8 cellular contexts compared by ENCODE assay signal in genomic region chr1:37752583-37753471, GRCh38. TPM values are rescaled to one million over a fixed set of nuclear protein-coding genes. Genes with fewer than 3 reads are reported as not detected.
DNase-seq lines count a peak whose midpoint lies in the region; ATAC-seq and TF ChIP-seq lines count a peak whose summit lies in the region.

No MANE protein-coding gene starts in this region.

- no peak for TF ChIP-seq EP300 in upper lobe of left lung (IDR thresholded peaks at IDR 0.05)

- TF ChIP-seq POLR2A in body of pancreas (IDR thresholded peaks at IDR 0.05), result no peak
- no peak for TF ChIP-seq POLR2A in upper lobe of left lung (IDR thresholded peaks at IDR 0.05)

- DNase-seq in activated CD4-positive, alpha-beta T cell treated with anti-CD3 and anti-CD28 coated beads, Interleukin-2, amount 10 ng/mL, durations not matched to agents 24 days and 14 days, result peak; percentile 74
- DNase-seq in activated CD4-positive, alpha-beta T cell treated with anti-CD3 and anti-CD28 coated beads, Interleukin-2, amount 50 U/mL, for 1 hour, result no peak
- DNase-seq in NCI-H2227 treated with DMSO at 0.1 percent for 48 hours (lab: John Stamatoyannopoulos, UW) (peak; percentile 35), body of pancreas (peak; percentile 37 to 63 (median 52)), left colon (peak in 1 of 2 donors; percentile 68), upper lobe of left lung (peak in 1 of 2 donors; percentile 90), SKM-1 treated with dmso at 0.1 percent for 144 hours (lab: John Stamatoyannopoulos, UW; ENCODE audit: unreplicated experiment) (no peak)

- H3K27me3 ChIP-seq in body of pancreas, result peaks cover 0 to 8% of the 10 kb centered on the region in 2 donors
- peaks cover 0 to 24% (median 12%) of the 10 kb centered on the region in 4 donors for H3K27me3 ChIP-seq in upper lobe of left lung

- ATAC-seq in body of pancreas (peak; percentile 80), left colon (peak; percentile 80), upper lobe of left lung (ENCODE audit: low FRiP score in 2 of 2) (peak in 1 of 2 donors; percentile 50), HG03432 (IDR thresholded peaks at IDR 0.05; ENCODE audit: unreplicated experiment) (no peak)

- H3K36me3 Mint-ChIP-seq in activated CD4-positive, alpha-beta T cell treated with anti-CD3 and anti-CD28 coated beads, Interleukin-2, amount 10 ng/mL, durations not matched to agents 24 days and 14 days (ENCODE audit: low read depth), result no peaks in the 10 kb centered on the region

- H3K9me3 ChIP-seq in body of pancreas (no peaks in the 10 kb centered on the region), upper lobe of left lung (no peaks in the 10 kb centered on the region)

- peaks cover 38% of the 10 kb centered on the region for H3K27me3 Mint-ChIP-seq in activated CD4-positive, alpha-beta T cell treated with anti-CD3 and anti-CD28 coated beads, Interleukin-2, amount 10 ng/mL, durations not matched to agents 24 days and 14 days

- peaks cover 2% of the 10 kb centered on the region for H3K9me3 Mint-ChIP-seq in activated CD4-positive, alpha-beta T cell treated with anti-CD3 and anti-CD28 coated beads, Interleukin-2, amount 10 ng/mL, durations not matched to agents 24 days and 14 days

- peak overlapping the region; percentile 78 for H3K4me3 Mint-ChIP-seq in activated CD4-positive, alpha-beta T cell treated with anti-CD3 and anti-CD28 coated beads, Interleukin-2, amount 10 ng/mL, durations not matched to agents 24 days and 14 days

- H3K4me3 ChIP-seq in body of pancreas (no peak overlapping the region), upper lobe of left lung (peak overlapping the region in 3 of 4 donors; percentile 46 to 50 (median 47))

- H3K4me1 Mint-ChIP-seq in activated CD4-positive, alpha-beta T cell treated with anti-CD3 and anti-CD28 coated beads, Interleukin-2, amount 10 ng/mL, durations not matched to agents 24 days and 14 days, result peaks cover 15% of the 10 kb centered on the region

- H3K27ac ChIP-seq in body of pancreas, result no peak overlapping the region
- H3K27ac ChIP-seq in upper lobe of left lung, result no peak overlapping the region

- no peak for TF ChIP-seq CTCF in body of pancreas (IDR thresholded peaks at IDR 0.05)
- TF ChIP-seq CTCF in upper lobe of left lung (IDR thresholded peaks at IDR 0.05), result no peak

- WGBS in body of pancreas, 2 donors, result 1 to 5% methylated on average over 14 to 64 of the region's 105 CpGs
- 4 to 10% methylated on average over 15 to 42 of the region's 105 CpGs for WGBS in upper lobe of left lung, 2 donors

- intact Hi-C loops in activated CD4-positive, alpha-beta T cell treated with anti-CD3 and anti-CD28 coated beads, Interleukin-2, amount 10 ng/mL, durations not matched to agents 24 days and 14 days (cut with micrococcal nuclease), result no loop called here
- intact Hi-C loops in body of pancreas (cut with DNase I) (no loop called here), left colon (cut with DNase I, micrococcal nuclease) (no loop called here)

- H3K27ac Mint-ChIP-seq in activated CD4-positive, alpha-beta T cell treated with anti-CD3 and anti-CD28 coated beads, Interleukin-2, amount 10 ng/mL, durations not matched to agents 24 days and 14 days, result no peak overlapping the region

- H3K4me1 ChIP-seq in body of pancreas (peaks cover 3% of the 10 kb centered on the region), upper lobe of left lung (peaks cover 4 to 16% (median 6%) of the 10 kb centered on the region in 4 donors)

- H3K36me3 ChIP-seq in body of pancreas (replicated peaks in 1 of 2; ENCODE audit: insufficient read depth in 1 of 2, low read depth in 2 of 2) (no peaks in the 10 kb centered on the region), upper lobe of left lung (no peaks in the 10 kb centered on the region)

RNA-seq across cellular contexts. Expression of gene EPHA10, which starts 12.1 kb away (rescaled TPM):
- total RNA-seq in activated CD4-positive, alpha-beta T cell treated with anti-CD3 and anti-CD28 coated beads, Interleukin-2, amount 10 ng/mL, durations not matched to agents 24 days and 14 days, result 0.21 and 0.31 TPM in 2 replicates
- total RNA-seq in body of pancreas (1 to 10 TPM; 1.6 to 2.0 TPM), left colon (10 to 100 TPM; 49.2 to 62.5 TPM), upper lobe of left lung (1 to 10 TPM in 2 of 6 donors, under 1 TPM in 2, not detected in 2; 0.76 to 1.7 (median 0.92) TPM)

RNA-seq across cellular contexts. Expression of gene MANEAL, which starts 40.8 kb away (rescaled TPM):
- total RNA-seq in activated CD4-positive, alpha-beta T cell treated with anti-CD3 and anti-CD28 coated beads, Interleukin-2, amount 10 ng/mL, durations not matched to agents 24 days and 14 days, result 2.7 and 3.1 TPM in 2 replicates
- total RNA-seq in body of pancreas (1 to 10 TPM in 1 of 2 donors, under 1 TPM in 1; 0.99 to 6.2 TPM), left colon (1 to 10 TPM; 7.0 to 7.6 TPM), upper lobe of left lung (1 to 10 TPM; 2.8 to 8.1 (median 5.2) TPM)

RNA-seq across cellular contexts. Expression of gene C1orf122, which starts 54.8 kb away (rescaled TPM):
- total RNA-seq in activated CD4-positive, alpha-beta T cell treated with anti-CD3 and anti-CD28 coated beads, Interleukin-2, amount 10 ng/mL, durations not matched to agents 24 days and 14 days, result 26.4 and 26.7 TPM in 2 replicates
- 10 to 100 TPM; 26.2 to 71.9 TPM for total RNA-seq in body of pancreas
- 10 to 100 TPM; 36.7 to 43.7 TPM for total RNA-seq in left colon
- total RNA-seq in upper lobe of left lung, result 10 to 100 TPM; 30.0 to 90.1 (median 39.9) TPM

RNA-seq across cellular contexts. Expression of gene YRDC, which starts 55.2 kb away (rescaled TPM):
- 69.9 and 76.1 TPM in 2 replicates for total RNA-seq in activated CD4-positive, alpha-beta T cell treated with anti-CD3 and anti-CD28 coated beads, Interleukin-2, amount 10 ng/mL, durations not matched to agents 24 days and 14 days
- total RNA-seq in body of pancreas, result 10 to 100 TPM in 1 of 2 donors, 1 to 10 TPM in 1; 6.2 to 11.9 TPM
- total RNA-seq in left colon, result 10 to 100 TPM; 12.3 to 15.1 TPM
- total RNA-seq in upper lobe of left lung, result 10 to 100 TPM in 4 of 6 donors, 1 to 10 TPM in 2; 4.2 to 22.2 (median 13.3) TPM

Comparison
In these comparisons a context has a peak if more than half of its experiments do, and no peak if none do; other contexts are left out.
1. DNase-seq: peak in activated CD4-positive, alpha-beta T cell treated with anti-CD3 and anti-CD28 coated beads, Interleukin-2, amount 10 ng/mL, durations not matched to agents 24 days and 14 days (single experiment), NCI-H2227 treated with DMSO at 0.1 percent for 48 hours (single experiment) and body of pancreas (4 of 4); none in activated CD4-positive, alpha-beta T cell treated with anti-CD3 and anti-CD28 coated beads, Interleukin-2, amount 50 U/mL, for 1 hour (single experiment) and SKM-1 treated with dmso at 0.1 percent for 144 hours (single experiment).
2. H3K4me3 ChIP-seq: peak in upper lobe of left lung (3 of 4); none in body of pancreas (0 of 2).
3. RNA of gene EPHA10, which starts 12.1 kb away (total RNA-seq): 49.2 to 62.5 TPM in left colon; 1.6 to 2.0 TPM in body of pancreas, 0.76 to 1.7 TPM in upper lobe of left lung and 0.21 to 0.31 TPM in activated CD4-positive, alpha-beta T cell treated with anti-CD3 and anti-CD28 coated beads, Interleukin-2, amount 10 ng/mL, durations not matched to agents 24 days and 14 days; every median in the first group is over 10 times any median in the second.